In genomic region chr1:27689423-27690173, GRCh38 we compare ENCODE assay signal across 1 cellular context.
TF ChIP-seq lines count a peak whose summit lies in the region.

No MANE protein-coding gene starts in this region.

TF ChIP-seq in K562, 482 proteins besides CTCF, POLR2A, EP300 and RAD21 (continued from another document):
- TF ChIP-seq PRDM10 (IDR thresholded peaks at IDR 0.05; ENCODE audit: partially characterized antibody), result peak; percentile 41
- 0 out of 2 replicates have a peak, but pooled peaks have one; percentile 14 for TF ChIP-seq BCOR (IDR thresholded peaks at IDR 0.05)
